9 cellular contexts compared by ENCODE assay signal in the genomic region with DNA sequence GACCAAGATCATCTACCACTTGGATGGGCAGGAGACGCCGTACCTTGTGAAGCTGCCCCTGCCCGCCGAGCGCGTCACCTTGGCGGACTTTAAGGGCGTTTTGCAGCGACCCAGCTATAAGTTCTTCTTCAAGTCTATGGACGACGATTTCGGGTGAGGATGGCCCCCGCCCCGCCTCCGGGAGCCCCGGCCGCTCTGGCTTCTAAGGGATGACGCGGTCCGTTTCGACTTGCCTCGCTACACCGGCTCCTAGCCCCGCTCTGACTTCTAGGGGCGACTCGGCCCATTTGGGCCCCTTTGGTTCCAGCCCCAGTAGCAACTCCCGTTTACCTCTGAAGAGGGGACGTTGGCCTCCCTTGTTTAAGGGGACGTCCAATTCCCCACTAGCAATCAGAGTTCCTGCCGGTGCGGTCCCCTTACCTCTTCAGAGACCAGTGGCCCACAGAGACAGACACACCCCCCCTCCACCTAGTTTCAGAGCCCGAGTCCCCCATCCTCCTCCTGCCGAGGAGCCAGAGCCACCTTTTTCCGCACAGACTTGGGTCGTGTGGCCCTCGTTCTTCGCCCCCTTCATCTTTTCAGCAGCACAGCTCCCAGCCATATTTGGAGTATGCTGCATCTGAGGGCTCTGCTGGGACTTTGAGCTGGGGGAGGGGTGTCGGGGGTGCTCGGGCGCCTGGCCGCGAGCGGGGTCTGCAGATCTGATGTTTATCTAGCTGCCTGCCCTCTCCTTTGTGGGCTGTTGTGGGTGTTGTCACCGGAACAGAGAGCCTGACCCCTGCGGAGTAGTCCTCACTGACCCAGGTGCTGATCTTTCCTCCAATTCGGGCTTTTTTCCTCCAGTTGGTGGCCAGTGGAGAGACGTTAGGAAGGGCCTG. TPM values are rescaled to one million over a fixed set of nuclear protein-coding genes. Genes with fewer than 3 reads are reported as not detected.
A peak's percentile ranks its signal among the peaks of the same experiment; 100 is the strongest.
DNase-seq lines count a peak whose midpoint lies in the region; ATAC-seq, FAIRE-seq and TF ChIP-seq lines count a peak whose summit lies in the region.
"Had no signal": no experiment of that assay in that cellular context is flagged by ENCODE, and none has a peak within 500 bp of the region (broad histone marks: within the 10 kb centered on the region; RNA-seq: fewer than 3 reads in every experiment).

No MANE protein-coding gene starts in this region.

- peaks cover 45% of the 10 kb centered on the region for H3K4me1 ChIP-seq in HepG2 (ENCODE audit: insufficient read depth, low read length)

- H3K9me3 ChIP-seq in WERI-Rb-1 (ENCODE audit: severe bottlenecking), result no peaks in the 10 kb centered on the region
- no peaks in the 10 kb centered on the region for H3K9me3 ChIP-seq in HepG2 (ENCODE audit: low read length)

- H3K9ac ChIP-seq in HepG2 (ENCODE audit: insufficient read depth, low read depth, low read length), result peak overlapping the region; percentile 97

- TF ChIP-seq EP300 in HepG2 (IDR thresholded peaks at IDR 0.05; ENCODE audit: low read depth in 2 of 2, low read length in 2 of 2) (no peak; a peak in 1 of 4 replicates), HepG2 (CRISPR knock-in tag; IDR thresholded peaks at IDR 0.05; ENCODE audit: borderline replicate concordance) (no peak)

- peaks cover 23% of the 10 kb centered on the region for H3K36me3 ChIP-seq in WERI-Rb-1
- peaks cover 0 to 3% of the 10 kb centered on the region in 2 experiments; a peak in 2 of 5 replicates for H3K36me3 ChIP-seq in HepG2 (replicated peaks in 1 of 2; ENCODE audit: control insufficient read depth in 1 of 2, insufficient read depth in 2 of 2, low read length in 2 of 2)

- peaks cover 24% of the 10 kb centered on the region for H4K20me1 ChIP-seq in HepG2 (ENCODE audit: insufficient read depth, low read length)

- H3K9me3 Mint-ChIP-seq in CD14-positive monocyte, result no peaks in the 10 kb centered on the region
- no peaks in the 10 kb centered on the region for H3K9me3 Mint-ChIP-seq in chondrocyte (ENCODE audit: low read depth)

- FAIRE-seq in HepG2 (lab: Jason Lieb, UNC), result peak; percentile 34

- ATAC-seq in GM19397 (IDR thresholded peaks at IDR 0.05; ENCODE audit: unreplicated experiment), result peak; percentile 14
- ATAC-seq in HG03520 (IDR thresholded peaks at IDR 0.05; ENCODE audit: unreplicated experiment), result peak; percentile 33
- peak; percentile 79 for ATAC-seq in HepG2

- H3K79me2 ChIP-seq in HepG2 (ENCODE audit: insufficient read depth, low read length), result peaks cover 48% of the 10 kb centered on the region

- H3K4me3 ChIP-seq in WERI-Rb-1 (ENCODE audit: low read depth, low read length), result peak overlapping the region; percentile 98
- peak overlapping the region; percentile 77 to 100 (median 99) for H3K4me3 ChIP-seq in HepG2 (replicated peaks in 1 of 3; ENCODE audit: insufficient read depth in 1 of 3, low read depth in 2 of 3, low read length in 3 of 3)

- POLR2A ChIA-PET in HepG2 (lab: Yijun Ruan, JAX), result interaction anchor here (0.8 to 3.1 kb wide), 15 partner anchors 9 to 181 kb away, joined by 3 to 28 read pairs (median 4); a partner anchor contains a TSS

- H3K4me2 ChIP-seq in HepG2 (ENCODE audit: low read depth, low read length), result peak overlapping the region; percentile 92

- peak overlapping the region; percentile 96 for H3K4me3 Mint-ChIP-seq in CD14-positive monocyte
- H3K4me3 Mint-ChIP-seq in chondrocyte (ENCODE audit: unreplicated experiment), result peak overlapping the region; percentile 97

- DNase-seq in CD14-positive monocyte (ENCODE audit: low spot score) (no peak), WERI-Rb-1 (peak; percentile 33), chondrocyte (ENCODE audit: low spot score) (no peak), HepG2 (ENCODE audit: low spot score) (peak; percentile 68), NCI-H2029 (lab: John Stamatoyannopoulos, UW) (no peak)
- DNase-seq in stimulated activated CD8-positive, alpha-beta memory T cell treated with anti-CD3 and anti-CD28 coated beads, Interleukin-2, amount 100 ng/mL, for 48 hours (ENCODE audit: low read depth in 2 of 2), result peak; percentile 35 to 38

- BruUV-seq in HepG2 (replicated peaks; lab: Mats Ljungman, UMichigan), result TSS peak; percentile 84

- CTCF ChIA-PET in HepG2 (lab: Yijun Ruan, JAX; ENCODE audit: low intra/inter-chr PET ratio, low total read pairs), result no interaction called here

- WGBS in HepG2 (ENCODE audit: low lambda C conversion rate), result 0% methylated on average over 25 of the region's 47 CpGs

- H3K27ac ChIP-seq in WERI-Rb-1, result peak overlapping the region; percentile 99
- peak overlapping the region; percentile 96 for H3K27ac ChIP-seq in HepG2 (ENCODE audit: extremely low read length, insufficient read depth, low read length)

- intact Hi-C loops in CD14-positive monocyte (cut with micrococcal nuclease), result loop anchor here in 1 of 2 donors (2.0 kb wide), 1 partner anchor 21 kb away; a partner anchor contains a TSS
- intact Hi-C loops in HepG2 (cut with micrococcal nuclease; ENCODE audit: unreplicated experiment), result loop anchor here (2.0 kb wide), 2 partner anchors 19 to 93 kb away; a partner anchor contains a TSS

- TF ChIP-seq POLR2A in HepG2 (IDR thresholded peaks at IDR 0.05; ENCODE audit: insufficient read depth in 1 of 2, low read depth in 2 of 2, low read length in 2 of 2), result peak; percentile 56 to 67

- H3K27me3 Mint-ChIP-seq in CD14-positive monocyte (ENCODE audit: low read depth in 3 of 3) (peaks cover 0 to 4% (median 2%) of the 10 kb centered on the region in 3 donors), chondrocyte (ENCODE audit: low read depth) (no peaks in the 10 kb centered on the region)

- no peak for TF ChIP-seq CTCF in CD14-positive monocyte (IDR thresholded peaks at IDR 0.05)
- no peak for TF ChIP-seq CTCF in WERI-Rb-1 (IDR thresholded peaks at IDR 0.05; ENCODE audit: low read depth, low read length)
- TF ChIP-seq CTCF in chondrocyte (IDR thresholded peaks at IDR 0.05), result no peak
- TF ChIP-seq CTCF in HepG2 (CRISPR knock-in tag; IDR thresholded peaks at IDR 0.05), result 0 out of 2 replicates have a peak, but pooled peaks have one; percentile 4

- peaks cover 6 to 8% of the 10 kb centered on the region in 2 donors for H3K36me3 Mint-ChIP-seq in CD14-positive monocyte
- H3K36me3 Mint-ChIP-seq in chondrocyte (ENCODE audit: low read depth), result no peaks in the 10 kb centered on the region

- H3K27me3 ChIP-seq in WERI-Rb-1 (ENCODE audit: insufficient read depth, low read depth, severe bottlenecking) (no peaks in the 10 kb centered on the region), HepG2 (ENCODE audit: control insufficient read depth in 1 of 2, insufficient read depth in 2 of 2, low read length in 2 of 2) (no peaks in the 10 kb centered on the region; a peak in 1 of 5 replicates)

- H3K4me1 Mint-ChIP-seq in CD14-positive monocyte (peaks cover 45% of the 10 kb centered on the region), chondrocyte (ENCODE audit: low read depth) (peaks cover 48% of the 10 kb centered on the region)

- in situ Hi-C loops in HepG2 (cut with HindIII; ENCODE audit: extremely low pct_ligation_motif_present, low pct_unique_long_range_greater_than_20kb), result loop anchor here (5.0 kb wide), 1 partner anchor 91 kb away; a partner anchor contains a TSS

- H2AFZ ChIP-seq in HepG2 (ENCODE audit: low read length), result no peak overlapping the region

- TF ChIP-seq RAD21 in HepG2 (CRISPR knock-in tag; IDR thresholded peaks at IDR 0.05), result no peak

- H3K27ac Mint-ChIP-seq in CD14-positive monocyte (peak overlapping the region; percentile 73 to 89 (median 85)), chondrocyte (ENCODE audit: unreplicated experiment) (peak overlapping the region; percentile 91)

RNA-seq across cellular contexts. Expression of a gene that starts 0.7 kb away (rescaled TPM):
- polyA plus RNA-seq in CD14-positive monocyte, result 1 to 10 TPM; 4.5 to 9.4 TPM
- total RNA-seq in chondrocyte, result 88.1 to 113 TPM (median 102 TPM) in 3 replicates
- total RNA-seq in HepG2 (2016; rRNA removed; fragmentation: Illumina TruSeq; extraction: Trizol), result 25.4 and 29.0 TPM in 2 replicates
- total RNA-seq in HepG2 (2016; cell fraction: cytosol; rRNA removed; fragmentation: Illumina TruSeq; extraction: Trizol; ENCODE audit: low read depth), result 23.8 and 24.8 TPM in 2 replicates
- total RNA-seq in HepG2 (2016; cell fraction: insoluble cytoplasmic fraction; rRNA removed; fragmentation: Illumina TruSeq; extraction: Trizol), result 20.5 and 27.5 TPM in 2 replicates
- total RNA-seq in HepG2 (2016; cell fraction: membrane; rRNA removed; fragmentation: Illumina TruSeq; extraction: Trizol), result 52.6 and 55.8 TPM in 2 replicates
- total RNA-seq in HepG2 (2016; cell fraction: nucleus; rRNA removed; fragmentation: Illumina TruSeq; extraction: Trizol), result 28.8 and 35.1 TPM in 2 replicates
- 36.1 and 42.9 TPM in 2 replicates for polyA plus RNA-seq in HepG2 (2011; rRNA removed)
- 18.8 and 21.5 TPM in 2 replicates for polyA plus RNA-seq in HepG2 (2011; cell fraction: cytosol; rRNA removed)
- polyA plus RNA-seq in HepG2 (2011; cell fraction: nucleus; rRNA removed), result 166 and 190 TPM in 2 replicates
- polyA plus RNA-seq in HepG2 (2012), result 37.1 and 38.4 TPM in 2 replicates
- polyA plus RNA-seq in HepG2 (2016; cell fraction: cytosol; fragmentation: Illumina TruSeq; extraction: Trizol; ENCODE audit: low read depth), result 40.0 and 43.8 TPM in 2 replicates
- 28.4 and 42.1 TPM in 2 replicates for polyA plus RNA-seq in HepG2 (2016; cell fraction: insoluble cytoplasmic fraction; fragmentation: Illumina TruSeq; extraction: Trizol; ENCODE audit: low read depth)
- 59.8 and 69.8 TPM in 2 replicates for polyA plus RNA-seq in HepG2 (2016; cell fraction: membrane; fragmentation: Illumina TruSeq; extraction: Trizol; ENCODE audit: low read depth)
- 134 and 135 TPM in 2 replicates for polyA plus RNA-seq in HepG2 (2016; cell fraction: nucleus; fragmentation: Illumina TruSeq; extraction: Trizol; ENCODE audit: insufficient read depth, low read depth)
- 62.6 and 62.7 TPM in 2 replicates for polyA minus RNA-seq in HepG2 (2011; rRNA and poly(A)+ RNA removed; ENCODE audit: low replicate concordance)
- polyA minus RNA-seq in HepG2 (2011; cell fraction: cytosol; rRNA and poly(A)+ RNA removed), result 24.4 and 29.1 TPM in 2 replicates
- polyA minus RNA-seq in HepG2 (2011; cell fraction: nucleus; rRNA and poly(A)+ RNA removed), result 50.5 and 58.6 TPM in 2 replicates

RNA-seq across cellular contexts. Expression of a gene that starts 18.8 kb away (rescaled TPM):
- polyA plus RNA-seq in CD14-positive monocyte (100 to 1,000 TPM; 283 to 295 TPM), HepG2 (2011; rRNA removed) (146 and 189 TPM in 2 replicates)
- total RNA-seq in chondrocyte (455 to 492 TPM (median 488 TPM) in 3 replicates), HepG2 (2016; rRNA removed; fragmentation: Illumina TruSeq; extraction: Trizol) (124 and 126 TPM in 2 replicates)
- total RNA-seq in HepG2 (2016; cell fraction: cytosol; rRNA removed; fragmentation: Illumina TruSeq; extraction: Trizol; ENCODE audit: low read depth), result 72.2 and 73.9 TPM in 2 replicates
- total RNA-seq in HepG2 (2016; cell fraction: insoluble cytoplasmic fraction; rRNA removed; fragmentation: Illumina TruSeq; extraction: Trizol), result 120 and 132 TPM in 2 replicates
- total RNA-seq in HepG2 (2016; cell fraction: membrane; rRNA removed; fragmentation: Illumina TruSeq; extraction: Trizol), result 105 and 110 TPM in 2 replicates
- 55.3 and 71.0 TPM in 2 replicates for total RNA-seq in HepG2 (2016; cell fraction: nucleus; rRNA removed; fragmentation: Illumina TruSeq; extraction: Trizol)
- polyA plus RNA-seq in HepG2 (2011; cell fraction: cytosol; rRNA removed), result 105 and 107 TPM in 2 replicates
- polyA plus RNA-seq in HepG2 (2011; cell fraction: nucleus; rRNA removed), result 190 and 200 TPM in 2 replicates
- polyA plus RNA-seq in HepG2 (2012), result 119 and 172 TPM in 2 replicates
- polyA plus RNA-seq in HepG2 (2016; cell fraction: cytosol; fragmentation: Illumina TruSeq; extraction: Trizol; ENCODE audit: low read depth), result 89.6 and 102 TPM in 2 replicates
- polyA plus RNA-seq in HepG2 (2016; cell fraction: insoluble cytoplasmic fraction; fragmentation: Illumina TruSeq; extraction: Trizol; ENCODE audit: low read depth), result 155 and 182 TPM in 2 replicates
- 110 and 116 TPM in 2 replicates for polyA plus RNA-seq in HepG2 (2016; cell fraction: membrane; fragmentation: Illumina TruSeq; extraction: Trizol; ENCODE audit: low read depth)
- polyA plus RNA-seq in HepG2 (2016; cell fraction: nucleus; fragmentation: Illumina TruSeq; extraction: Trizol; ENCODE audit: insufficient read depth, low read depth), result 139 and 149 TPM in 2 replicates
- 177 and 651 TPM in 2 replicates for polyA minus RNA-seq in HepG2 (2011; rRNA and poly(A)+ RNA removed; ENCODE audit: low replicate concordance)
- 51.9 and 58.8 TPM in 2 replicates for polyA minus RNA-seq in HepG2 (2011; cell fraction: cytosol; rRNA and poly(A)+ RNA removed)
- polyA minus RNA-seq in HepG2 (2011; cell fraction: nucleus; rRNA and poly(A)+ RNA removed), result 68.9 and 87.9 TPM in 2 replicates

RNA-seq across cellular contexts. Expression of a gene that starts 20.7 kb away (rescaled TPM):
- polyA plus RNA-seq in CD14-positive monocyte (10 to 100 TPM; 22.7 to 24.1 TPM), HepG2 (2011; rRNA removed) (38.4 and 42.2 TPM in 2 replicates)
- total RNA-seq in chondrocyte (24.0 to 31.8 TPM (median 26.1 TPM) in 3 replicates), HepG2 (2016; rRNA removed; fragmentation: Illumina TruSeq; extraction: Trizol) (60.2 and 60.3 TPM in 2 replicates)
- total RNA-seq in HepG2 (2016; cell fraction: cytosol; rRNA removed; fragmentation: Illumina TruSeq; extraction: Trizol; ENCODE audit: low read depth), result 13.3 and 14.4 TPM in 2 replicates
- total RNA-seq in HepG2 (2016; cell fraction: insoluble cytoplasmic fraction; rRNA removed; fragmentation: Illumina TruSeq; extraction: Trizol), result 56.4 and 59.3 TPM in 2 replicates
- 25.4 and 30.0 TPM in 2 replicates for total RNA-seq in HepG2 (2016; cell fraction: membrane; rRNA removed; fragmentation: Illumina TruSeq; extraction: Trizol)
- total RNA-seq in HepG2 (2016; cell fraction: nucleus; rRNA removed; fragmentation: Illumina TruSeq; extraction: Trizol), result 46.2 and 46.9 TPM in 2 replicates
- polyA plus RNA-seq in HepG2 (2011; cell fraction: cytosol; rRNA removed), result 31.2 and 31.6 TPM in 2 replicates
- 105 and 110 TPM in 2 replicates for polyA plus RNA-seq in HepG2 (2011; cell fraction: nucleus; rRNA removed)
- polyA plus RNA-seq in HepG2 (2012), result 31.8 and 34.3 TPM in 2 replicates
- polyA plus RNA-seq in HepG2 (2016; cell fraction: cytosol; fragmentation: Illumina TruSeq; extraction: Trizol; ENCODE audit: low read depth), result 12.5 and 14.4 TPM in 2 replicates
- polyA plus RNA-seq in HepG2 (2016; cell fraction: insoluble cytoplasmic fraction; fragmentation: Illumina TruSeq; extraction: Trizol; ENCODE audit: low read depth), result 49.2 and 49.4 TPM in 2 replicates
- 17.8 and 21.2 TPM in 2 replicates for polyA plus RNA-seq in HepG2 (2016; cell fraction: membrane; fragmentation: Illumina TruSeq; extraction: Trizol; ENCODE audit: low read depth)
- polyA plus RNA-seq in HepG2 (2016; cell fraction: nucleus; fragmentation: Illumina TruSeq; extraction: Trizol; ENCODE audit: insufficient read depth, low read depth), result 79.9 and 81.6 TPM in 2 replicates
- 63.6 and 87.1 TPM in 2 replicates for polyA minus RNA-seq in HepG2 (2011; rRNA and poly(A)+ RNA removed; ENCODE audit: low replicate concordance)
- polyA minus RNA-seq in HepG2 (2011; cell fraction: cytosol; rRNA and poly(A)+ RNA removed), result 14.2 and 16.3 TPM in 2 replicates
- 53.6 and 66.0 TPM in 2 replicates for polyA minus RNA-seq in HepG2 (2011; cell fraction: nucleus; rRNA and poly(A)+ RNA removed)

RNA-seq across cellular contexts. Expression of a gene that starts 30.1 kb away (rescaled TPM):
- polyA plus RNA-seq in CD14-positive monocyte (10 to 100 TPM; 13.5 to 13.9 TPM), HepG2 (2011; rRNA removed) (46.5 and 48.2 TPM in 2 replicates)
- total RNA-seq in chondrocyte (52.8 to 68.9 TPM (median 53.8 TPM) in 3 replicates), HepG2 (2016; rRNA removed; fragmentation: Illumina TruSeq; extraction: Trizol) (32.7 and 38.8 TPM in 2 replicates)
- 7.0 and 8.6 TPM in 2 replicates for total RNA-seq in HepG2 (2016; cell fraction: cytosol; rRNA removed; fragmentation: Illumina TruSeq; extraction: Trizol; ENCODE audit: low read depth)
- total RNA-seq in HepG2 (2016; cell fraction: insoluble cytoplasmic fraction; rRNA removed; fragmentation: Illumina TruSeq; extraction: Trizol), result 30.5 and 38.2 TPM in 2 replicates
- 9.7 and 13.0 TPM in 2 replicates for total RNA-seq in HepG2 (2016; cell fraction: membrane; rRNA removed; fragmentation: Illumina TruSeq; extraction: Trizol)
- 31.0 and 40.0 TPM in 2 replicates for total RNA-seq in HepG2 (2016; cell fraction: nucleus; rRNA removed; fragmentation: Illumina TruSeq; extraction: Trizol)
- polyA plus RNA-seq in HepG2 (2011; cell fraction: cytosol; rRNA removed), result 30.2 and 39.9 TPM in 2 replicates
- polyA plus RNA-seq in HepG2 (2011; cell fraction: nucleus; rRNA removed), result 164 and 188 TPM in 2 replicates
- 28.3 and 31.4 TPM in 2 replicates for polyA plus RNA-seq in HepG2 (2012)
- 4.3 TPM in 2 replicates for polyA plus RNA-seq in HepG2 (2016; cell fraction: cytosol; fragmentation: Illumina TruSeq; extraction: Trizol; ENCODE audit: low read depth)
- 30.4 and 34.2 TPM in 2 replicates for polyA plus RNA-seq in HepG2 (2016; cell fraction: insoluble cytoplasmic fraction; fragmentation: Illumina TruSeq; extraction: Trizol; ENCODE audit: low read depth)
- 5.7 and 8.3 TPM in 2 replicates for polyA plus RNA-seq in HepG2 (2016; cell fraction: membrane; fragmentation: Illumina TruSeq; extraction: Trizol; ENCODE audit: low read depth)
- 92.9 and 103 TPM in 2 replicates for polyA plus RNA-seq in HepG2 (2016; cell fraction: nucleus; fragmentation: Illumina TruSeq; extraction: Trizol; ENCODE audit: insufficient read depth, low read depth)
- polyA minus RNA-seq in HepG2 (2011; rRNA and poly(A)+ RNA removed; ENCODE audit: low replicate concordance), result 79.8 and 202 TPM in 2 replicates
- polyA minus RNA-seq in HepG2 (2011; cell fraction: cytosol; rRNA and poly(A)+ RNA removed), result 25.1 and 28.6 TPM in 2 replicates
- 71.1 and 80.3 TPM in 2 replicates for polyA minus RNA-seq in HepG2 (2011; cell fraction: nucleus; rRNA and poly(A)+ RNA removed)

RNA-seq across cellular contexts. Expression of a gene that starts 59.0 kb away (rescaled TPM):
- not detected for polyA plus RNA-seq in CD14-positive monocyte
- not detected in 3 replicates for total RNA-seq in chondrocyte
- total RNA-seq in HepG2 (2016; rRNA removed; fragmentation: Illumina TruSeq; extraction: Trizol), result not detected in 2 replicates
- not detected in 2 replicates for total RNA-seq in HepG2 (2016; cell fraction: cytosol; rRNA removed; fragmentation: Illumina TruSeq; extraction: Trizol; ENCODE audit: low read depth)
- not detected in 2 replicates for total RNA-seq in HepG2 (2016; cell fraction: insoluble cytoplasmic fraction; rRNA removed; fragmentation: Illumina TruSeq; extraction: Trizol)
- total RNA-seq in HepG2 (2016; cell fraction: membrane; rRNA removed; fragmentation: Illumina TruSeq; extraction: Trizol), result not detected in 2 replicates
- not detected in 2 replicates for total RNA-seq in HepG2 (2016; cell fraction: nucleus; rRNA removed; fragmentation: Illumina TruSeq; extraction: Trizol)
- not detected in 2 replicates for polyA plus RNA-seq in HepG2 (2011; rRNA removed)
- not detected in 2 replicates for polyA plus RNA-seq in HepG2 (2011; cell fraction: cytosol; rRNA removed)
- polyA plus RNA-seq in HepG2 (2011; cell fraction: nucleus; rRNA removed), result not detected in 2 replicates
- polyA plus RNA-seq in HepG2 (2012), result not detected in 2 replicates
- not detected in 2 replicates for polyA plus RNA-seq in HepG2 (2016; cell fraction: cytosol; fragmentation: Illumina TruSeq; extraction: Trizol; ENCODE audit: low read depth)
- not detected in 2 replicates for polyA plus RNA-seq in HepG2 (2016; cell fraction: insoluble cytoplasmic fraction; fragmentation: Illumina TruSeq; extraction: Trizol; ENCODE audit: low read depth)
- polyA plus RNA-seq in HepG2 (2016; cell fraction: membrane; fragmentation: Illumina TruSeq; extraction: Trizol; ENCODE audit: low read depth), result not detected in 2 replicates
- polyA plus RNA-seq in HepG2 (2016; cell fraction: nucleus; fragmentation: Illumina TruSeq; extraction: Trizol; ENCODE audit: insufficient read depth, low read depth), result not detected in 2 replicates
- not detected in 2 replicates for polyA minus RNA-seq in HepG2 (2011; rRNA and poly(A)+ RNA removed; ENCODE audit: low replicate concordance)
- not detected in 2 replicates for polyA minus RNA-seq in HepG2 (2011; cell fraction: cytosol; rRNA and poly(A)+ RNA removed)
- polyA minus RNA-seq in HepG2 (2011; cell fraction: nucleus; rRNA and poly(A)+ RNA removed), result not detected in 2 replicates
- total RNA-seq: RPMI7951 had no signal

Comparison
In these comparisons a context has a peak if more than half of its experiments do, and no peak if none do; other contexts are left out.
1. DNase-seq: peak in WERI-Rb-1 (single experiment), HepG2 (single experiment) and stimulated activated CD8-positive, alpha-beta memory T cell treated with anti-CD3 and anti-CD28 coated beads, Interleukin-2, amount 100 ng/mL, for 48 hours (2 of 2); none in CD14-positive monocyte (single experiment), chondrocyte (single experiment) and NCI-H2029 (single experiment).
2. ATAC-seq: peak in every context shown above with its lines; median percentile 79 in HepG2; 33 in HG03520; 14 in GM19397.